2 cellular contexts compared by ENCODE assay signal in the genomic region with DNA sequence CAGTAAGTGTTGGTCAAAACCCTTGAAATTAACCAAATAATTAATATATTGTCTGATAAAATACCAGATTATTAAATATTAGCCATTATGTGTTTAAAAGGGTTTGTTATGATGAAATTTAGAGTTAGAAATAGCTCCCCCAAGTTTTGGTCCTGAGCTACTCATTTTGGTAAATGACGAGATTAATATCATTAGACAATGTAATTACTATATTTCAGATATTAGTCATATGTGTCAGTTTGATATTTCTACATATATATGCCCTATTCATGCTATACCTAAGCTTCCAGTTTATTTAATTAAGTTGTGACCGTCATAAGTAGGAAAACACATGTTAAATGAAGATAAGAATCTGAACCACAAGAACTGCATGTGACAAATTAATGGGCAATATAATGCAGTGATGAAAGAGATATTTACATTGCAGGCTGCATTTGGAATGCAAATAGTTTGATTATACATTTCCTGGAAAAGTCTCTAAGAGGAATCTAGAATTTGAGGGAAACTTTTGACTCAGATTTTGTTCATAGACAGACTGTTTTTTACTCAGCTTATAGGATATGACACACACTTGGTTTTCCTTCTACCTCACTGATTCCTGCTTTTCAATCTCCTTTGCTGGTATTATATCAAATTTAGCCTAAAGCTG.
TF ChIP-seq lines count a peak whose summit lies in the region.

No MANE protein-coding gene starts in this region.

TF ChIP-seq in IMR-90, 13 proteins besides CTCF, POLR2A, EP300 and RAD21:
- no peak for TF ChIP-seq SMC3 (IDR thresholded peaks at IDR 0.05; ENCODE audit: low read depth, low read length)
- TF ChIP-seq BHLHE40 (IDR thresholded peaks at IDR 0.05; ENCODE audit: low read depth, low read length), result peak; percentile 15; the same call in 1 of the 2 replicates
TF ChIP-seq in IMR-90: peak in this region for 1.

TF ChIP-seq in GM12878, 131 proteins besides CTCF, POLR2A, EP300 and RAD21:
- TF ChIP-seq, protein P1, sequence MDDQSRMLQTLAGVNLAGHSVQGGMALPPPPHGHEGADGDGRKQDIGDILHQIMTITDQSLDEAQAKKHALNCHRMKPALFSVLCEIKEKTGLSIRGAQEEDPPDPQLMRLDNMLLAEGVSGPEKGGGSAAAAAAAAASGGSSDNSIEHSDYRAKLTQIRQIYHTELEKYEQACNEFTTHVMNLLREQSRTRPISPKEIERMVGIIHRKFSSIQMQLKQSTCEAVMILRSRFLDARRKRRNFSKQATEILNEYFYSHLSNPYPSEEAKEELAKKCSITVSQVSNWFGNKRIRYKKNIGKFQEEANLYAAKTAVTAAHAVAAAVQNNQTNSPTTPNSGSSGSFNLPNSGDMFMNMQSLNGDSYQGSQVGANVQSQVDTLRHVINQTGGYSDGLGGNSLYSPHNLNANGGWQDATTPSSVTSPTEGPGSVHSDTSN (IDR thresholded peaks at IDR 0.05; ENCODE audit: insufficient replicate concordance, low read depth, low read length), result no peak
- TF ChIP-seq SREBF1 (IDR thresholded peaks at IDR 0.05; ENCODE audit: low read length), result no peak
- TF ChIP-seq FOXM1 (IDR thresholded peaks at IDR 0.05; ENCODE audit: low read depth, low read length), result no peak
- TF ChIP-seq SREBF2 (IDR thresholded peaks at IDR 0.05; ENCODE audit: low read length), result no peak
- no peak for TF ChIP-seq MYC (IDR thresholded peaks at IDR 0.05; ENCODE audit: insufficient read depth, insufficient read length, insufficient replicate concordance, low read length, severe bottlenecking)
- no peak for TF ChIP-seq NR2C1 (IDR thresholded peaks at IDR 0.05)
- no peak for TF ChIP-seq RCOR1 (conservative IDR thresholded peaks at IDR 0.05; ENCODE audit: low read depth, low read length)
- TF ChIP-seq, protein P2, sequence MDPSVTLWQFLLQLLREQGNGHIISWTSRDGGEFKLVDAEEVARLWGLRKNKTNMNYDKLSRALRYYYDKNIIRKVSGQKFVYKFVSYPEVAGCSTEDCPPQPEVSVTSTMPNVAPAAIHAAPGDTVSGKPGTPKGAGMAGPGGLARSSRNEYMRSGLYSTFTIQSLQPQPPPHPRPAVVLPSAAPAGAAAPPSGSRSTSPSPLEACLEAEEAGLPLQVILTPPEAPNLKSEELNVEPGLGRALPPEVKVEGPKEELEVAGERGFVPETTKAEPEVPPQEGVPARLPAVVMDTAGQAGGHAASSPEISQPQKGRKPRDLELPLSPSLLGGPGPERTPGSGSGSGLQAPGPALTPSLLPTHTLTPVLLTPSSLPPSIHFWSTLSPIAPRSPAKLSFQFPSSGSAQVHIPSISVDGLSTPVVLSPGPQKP (IDR thresholded peaks at IDR 0.05; ENCODE audit: low read depth, low read length), result no peak
- TF ChIP-seq POU2F2 (IDR thresholded peaks at IDR 0.05; ENCODE audit: borderline replicate concordance, low read depth, low read length), result no peak
- 0 out of 2 replicates have a peak, but pooled peaks have one; percentile 13 for TF ChIP-seq MTA2 (IDR thresholded peaks at IDR 0.05; ENCODE audit: low read depth)
- no peak for TF ChIP-seq ZNF217 (IDR thresholded peaks at IDR 0.05)
- no peak for TF ChIP-seq ASH2L (IDR thresholded peaks at IDR 0.05; ENCODE audit: borderline replicate concordance, low read depth)
- TF ChIP-seq BMI1 (IDR thresholded peaks at IDR 0.05; ENCODE audit: borderline replicate concordance), result no peak
- TF ChIP-seq, protein P3, sequence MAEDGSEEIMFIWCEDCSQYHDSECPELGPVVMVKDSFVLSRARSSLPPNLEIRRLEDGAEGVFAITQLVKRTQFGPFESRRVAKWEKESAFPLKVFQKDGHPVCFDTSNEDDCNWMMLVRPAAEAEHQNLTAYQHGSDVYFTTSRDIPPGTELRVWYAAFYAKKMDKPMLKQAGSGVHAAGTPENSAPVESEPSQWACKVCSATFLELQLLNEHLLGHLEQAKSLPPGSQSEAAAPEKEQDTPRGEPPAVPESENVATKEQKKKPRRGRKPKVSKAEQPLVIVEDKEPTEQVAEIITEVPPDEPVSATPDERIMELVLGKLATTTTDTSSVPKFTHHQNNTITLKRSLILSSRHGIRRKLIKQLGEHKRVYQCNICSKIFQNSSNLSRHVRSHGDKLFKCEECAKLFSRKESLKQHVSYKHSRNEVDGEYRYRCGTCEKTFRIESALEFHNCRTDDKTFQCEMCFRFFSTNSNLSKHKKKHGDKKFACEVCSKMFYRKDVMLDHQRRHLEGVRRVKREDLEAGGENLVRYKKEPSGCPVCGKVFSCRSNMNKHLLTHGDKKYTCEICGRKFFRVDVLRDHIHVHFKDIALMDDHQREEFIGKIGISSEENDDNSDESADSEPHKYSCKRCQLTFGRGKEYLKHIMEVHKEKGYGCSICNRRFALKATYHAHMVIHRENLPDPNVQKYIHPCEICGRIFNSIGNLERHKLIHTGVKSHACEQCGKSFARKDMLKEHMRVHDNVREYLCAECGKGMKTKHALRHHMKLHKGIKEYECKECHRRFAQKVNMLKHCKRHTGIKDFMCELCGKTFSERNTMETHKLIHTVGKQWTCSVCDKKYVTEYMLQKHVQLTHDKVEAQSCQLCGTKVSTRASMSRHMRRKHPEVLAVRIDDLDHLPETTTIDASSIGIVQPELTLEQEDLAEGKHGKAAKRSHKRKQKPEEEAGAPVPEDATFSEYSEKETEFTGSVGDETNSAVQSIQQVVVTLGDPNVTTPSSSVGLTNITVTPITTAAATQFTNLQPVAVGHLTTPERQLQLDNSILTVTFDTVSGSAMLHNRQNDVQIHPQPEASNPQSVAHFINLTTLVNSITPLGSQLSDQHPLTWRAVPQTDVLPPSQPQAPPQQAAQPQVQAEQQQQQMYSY (CRISPR knock-in tag; IDR thresholded peaks at IDR 0.05), result no peak
- TF ChIP-seq EED (IDR thresholded peaks at IDR 0.05; ENCODE audit: low read depth), result no peak
- TF ChIP-seq, protein P4, sequence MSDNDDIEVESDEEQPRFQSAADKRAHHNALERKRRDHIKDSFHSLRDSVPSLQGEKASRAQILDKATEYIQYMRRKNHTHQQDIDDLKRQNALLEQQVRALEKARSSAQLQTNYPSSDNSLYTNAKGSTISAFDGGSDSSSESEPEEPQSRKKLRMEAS (IDR thresholded peaks at IDR 0.05; ENCODE audit: low read depth, low read length), result no peak
- no peak for TF ChIP-seq SUPT20H (IDR thresholded peaks at IDR 0.05; ENCODE audit: borderline replicate concordance, control insufficient read depth, low read depth, low read length)
- peak; percentile 67; the same call in 1 of the 2 replicates for TF ChIP-seq NFIC (IDR thresholded peaks at IDR 0.05; ENCODE audit: low read depth, low read length)
- peak; percentile 75 for TF ChIP-seq JUNB (IDR thresholded peaks at IDR 0.05)
- TF ChIP-seq CHD2 (IDR thresholded peaks at IDR 0.05; ENCODE audit: borderline replicate concordance, low read depth, low read length), result no peak
- no peak for TF ChIP-seq CBX3 (IDR thresholded peaks at IDR 0.05; ENCODE audit: borderline replicate concordance, low read depth)
- TF ChIP-seq MEF2A (IDR thresholded peaks at IDR 0.05; ENCODE audit: insufficient read depth, low read depth, low read length), result no peak
- TF ChIP-seq, protein P5, sequence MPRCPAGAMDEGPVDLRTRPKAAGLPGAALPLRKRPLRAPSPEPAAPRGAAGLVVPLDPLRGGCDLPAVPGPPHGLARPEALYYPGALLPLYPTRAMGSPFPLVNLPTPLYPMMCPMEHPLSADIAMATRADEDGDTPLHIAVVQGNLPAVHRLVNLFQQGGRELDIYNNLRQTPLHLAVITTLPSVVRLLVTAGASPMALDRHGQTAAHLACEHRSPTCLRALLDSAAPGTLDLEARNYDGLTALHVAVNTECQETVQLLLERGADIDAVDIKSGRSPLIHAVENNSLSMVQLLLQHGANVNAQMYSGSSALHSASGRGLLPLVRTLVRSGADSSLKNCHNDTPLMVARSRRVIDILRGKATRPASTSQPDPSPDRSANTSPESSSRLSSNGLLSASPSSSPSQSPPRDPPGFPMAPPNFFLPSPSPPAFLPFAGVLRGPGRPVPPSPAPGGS (IDR thresholded peaks at IDR 0.05; ENCODE audit: borderline replicate concordance, insufficient read depth, low read depth, low read length, poor library complexity, severe bottlenecking), result no peak
- peak; percentile 21; the same call in 1 of the 2 replicates for TF ChIP-seq GABPA (IDR thresholded peaks at IDR 0.05; ENCODE audit: low read depth)
- TF ChIP-seq CBX5 (IDR thresholded peaks at IDR 0.05; ENCODE audit: low read depth), result no peak
- TF ChIP-seq YBX1 (IDR thresholded peaks at IDR 0.05), result no peak
- no peak for TF ChIP-seq NBN (IDR thresholded peaks at IDR 0.05)
- TF ChIP-seq EGR1 (IDR thresholded peaks at IDR 0.05; ENCODE audit: borderline replicate concordance in 1 of 2, low read depth in 2 of 2, low read length in 2 of 2), result no peak
